In genomic region chr7:92667816-92668540, GRCh38 we compare ENCODE assay signal across 26 cellular contexts.
DNase-seq lines count a peak whose midpoint lies in the region; ATAC-seq, FAIRE-seq and TF ChIP-seq lines count a peak whose summit lies in the region.
"Had no signal": no experiment of that assay in that cellular context is flagged by ENCODE, and none has a peak within 500 bp of the region (broad histone marks: within the 10 kb centered on the region; RNA-seq: fewer than 3 reads in every experiment).

No MANE protein-coding gene starts in this region.

- H3K4me3 ChIP-seq in PC-3 (ENCODE audit: low read length) (no peak overlapping the region), K562 (no peak overlapping the region), osteoblast (ENCODE audit: insufficient read depth, low read length) (no peak overlapping the region)
- H3K4me3 ChIP-seq: breast epithelium, left ventricle myocardium inferior, transverse colon had no signal

- no peak overlapping the region for H3K9ac ChIP-seq in PC-3 (ENCODE audit: low read length)
- no peak overlapping the region for H3K9ac ChIP-seq in K562 (ENCODE audit: insufficient read depth in 1 of 2, low read depth in 2 of 2, low read length in 2 of 2)

- FAIRE-seq in K562 (lab: Jason Lieb, UNC): peak; percentile 26
- FAIRE-seq: H1 had no signal

- H3K79me2 ChIP-seq in PC-3 (ENCODE audit: low read length): no peaks in the 10 kb centered on the region
- H3K79me2 ChIP-seq in K562 (ENCODE audit: control insufficient read depth, insufficient read depth, low read length): peaks cover 3% of the 10 kb centered on the region; the same call in 1 of the 3 replicates
- H3K79me2 ChIP-seq in osteoblast (ENCODE audit: insufficient read depth, low read length): peaks cover 40% of the 10 kb centered on the region

- H3K9me1 ChIP-seq in K562 (ENCODE audit: control insufficient read depth, insufficient read depth, low read length): no peaks in the 10 kb centered on the region

- H4K20me1 ChIP-seq in PC-3 (ENCODE audit: low read length): no peaks in the 10 kb centered on the region
- 0 out of 2 replicates have a peak, but pooled peaks cover 3% of the 10 kb centered on the region for H4K20me1 ChIP-seq in K562 (replicated peaks; ENCODE audit: control insufficient read depth, insufficient read depth, low read length)
- H4K20me1 ChIP-seq in osteoblast (ENCODE audit: insufficient read depth, low read length): peaks cover 7% of the 10 kb centered on the region

- no peak for TF ChIP-seq RAD21 in K562 (CRISPR knock-in tag; conservative IDR thresholded peaks at IDR 0.05 in 1 of 2, IDR thresholded peaks at IDR 0.05 in 1 of 2)

- peaks cover 7% of the 10 kb centered on the region; the same call in 1 of the 2 replicates for H3K36me3 ChIP-seq in PC-3 (ENCODE audit: low read depth, low read length)
- H3K36me3 ChIP-seq in K562 (ENCODE audit: control insufficient read depth, insufficient read depth, low read length): peaks cover 41% of the 10 kb centered on the region
- no peaks in the 10 kb centered on the region for H3K36me3 ChIP-seq in osteoblast (ENCODE audit: insufficient read depth, low read length)
- H3K36me3 ChIP-seq: breast epithelium, transverse colon had no signal

- TF ChIP-seq CTCF in PC-3 (conservative IDR thresholded peaks at IDR 0.05; ENCODE audit: low read depth, low read length) (no peak), K562 (IDR thresholded peaks at IDR 0.05 in 2 of 3, conservative IDR thresholded peaks at IDR 0.05 in 1 of 3; ENCODE audit: insufficient read depth in 2 of 3, low read depth in 1 of 3, low read length in 3 of 3) (no peak), osteoblast (IDR thresholded peaks at IDR 0.05; ENCODE audit: extremely low read depth, low read depth, low read length) (no peak)

- in situ Hi-C loops in K562 (cut with MboI): no loop called here
- in situ Hi-C loops in G401 (cut with HindIII; ENCODE audit: low sequenced_read_pairs): no loop called here
- in situ Hi-C loops in ACHN (cut with HindIII; ENCODE audit: low pct_ligation_motif_present, low pct_unique_long_range_greater_than_20kb, low sequenced_read_pairs): no loop called here

- 0 out of 2 replicates have a peak overlapping the region, but pooled peaks have one; percentile 0 for H3K27ac ChIP-seq in PC-3 (ENCODE audit: low read length)
- H3K27ac ChIP-seq in K562 (ENCODE audit: extremely low read depth, low read depth, low read length): no peak overlapping the region
- peak overlapping the region; percentile 65 for H3K27ac ChIP-seq in osteoblast (ENCODE audit: low read depth, low read length)
- H3K27ac ChIP-seq: breast epithelium, left ventricle myocardium inferior, transverse colon had no signal

- H3K27me3 Mint-ChIP-seq in activated T-cell treated with anti-CD3 and anti-CD28 coated beads, Interleukin-2, amount 50 U/mL, for 24 hours: no peaks in the 10 kb centered on the region
- H3K27me3 Mint-ChIP-seq: activated naive CD4-positive, alpha-beta T cell treated with anti-CD3 and anti-CD28 coated beads, Interleukin-2, amount 50 U/mL, for 24 hours; dendritic cell treated with granulocyte-macrophage colony-stimulating factor and Interleukin-4, amounts not matched to agents 40 ng/mL and 50 ng/mL, for 4 days; IgD-negative memory B cell; stimulated activated memory B cell treated with anti-CD40 and anti-IgM and Interleukin-4, amounts not matched to agents 10 μg/mL and 1 μg/mL and 100 μg/mL, for 72 hours had no signal

- POLR2A ChIA-PET in PC-3 (lab: Charles Lee; ENCODE audit: unreplicated experiment): no interaction called here
- POLR2A ChIA-PET in K562 (lab: Yijun Ruan, JAX): no interaction called here

- H3F3A ChIP-seq in PC-3 (ENCODE audit: low read length, unreplicated experiment): no peaks in the 10 kb centered on the region

- H3K4me3 Mint-ChIP-seq in activated T-cell treated with anti-CD3 and anti-CD28 coated beads, Interleukin-2, amount 50 U/mL, for 24 hours: no peak overlapping the region
- H3K4me3 Mint-ChIP-seq: activated naive CD4-positive, alpha-beta T cell treated with anti-CD3 and anti-CD28 coated beads, Interleukin-2, amount 50 U/mL, for 24 hours; CD8-positive, alpha-beta T cell; dendritic cell treated with granulocyte-macrophage colony-stimulating factor and Interleukin-4, amounts not matched to agents 40 ng/mL and 50 ng/mL, for 4 days; IgD-negative memory B cell; stimulated activated memory B cell treated with anti-CD40 and anti-IgM and Interleukin-4, amounts not matched to agents 10 μg/mL and 1 μg/mL and 100 μg/mL, for 72 hours had no signal

- peaks cover 66% of the 10 kb centered on the region for H3K4me1 Mint-ChIP-seq in activated T-cell treated with anti-CD3 and anti-CD28 coated beads, Interleukin-2, amount 50 U/mL, for 24 hours (ENCODE audit: low read depth)
- H3K4me1 Mint-ChIP-seq: stimulated activated memory B cell treated with anti-CD40 and anti-IgM and Interleukin-4, amounts not matched to agents 10 μg/mL and 1 μg/mL and 100 μg/mL, for 72 hours had no signal

- 91% methylated on average over 6 of the region's 6 CpGs for WGBS in K562 (ENCODE audit: insufficient coverage, low coverage, missing lambda C conversion rate)

- no peak for TF ChIP-seq POLR2A in K562 (conservative IDR thresholded peaks at IDR 0.05)

- peaks cover 85% of the 10 kb centered on the region for H3K36me3 Mint-ChIP-seq in activated T-cell treated with anti-CD3 and anti-CD28 coated beads, Interleukin-2, amount 50 U/mL, for 24 hours (ENCODE audit: low read depth)

- H3K9me3 Mint-ChIP-seq in activated T-cell treated with anti-CD3 and anti-CD28 coated beads, Interleukin-2, amount 50 U/mL, for 24 hours: peaks cover 4% of the 10 kb centered on the region
- H3K9me3 Mint-ChIP-seq: activated naive CD4-positive, alpha-beta T cell treated with anti-CD3 and anti-CD28 coated beads, Interleukin-2, amount 50 U/mL, for 24 hours; CD8-positive, alpha-beta T cell; dendritic cell treated with granulocyte-macrophage colony-stimulating factor and Interleukin-4, amounts not matched to agents 40 ng/mL and 50 ng/mL, for 4 days; IgD-negative memory B cell; stimulated activated memory B cell treated with anti-CD40 and anti-IgM and Interleukin-4, amounts not matched to agents 10 μg/mL and 1 μg/mL and 100 μg/mL, for 72 hours had no signal

- H3K4me1 ChIP-seq in PC-3 (ENCODE audit: insufficient read depth, low read length): peaks cover 14% of the 10 kb centered on the region
- no peaks in the 10 kb centered on the region for H3K4me1 ChIP-seq in K562 (replicated peaks in 1 of 2; ENCODE audit: control insufficient read depth in 2 of 2, insufficient read depth in 2 of 2, low read length in 2 of 2)
- peaks cover 41% of the 10 kb centered on the region for H3K4me1 ChIP-seq in osteoblast (ENCODE audit: insufficient read depth, low read length)
- H3K4me1 ChIP-seq: breast epithelium, transverse colon had no signal

- H3K4me2 ChIP-seq in PC-3 (ENCODE audit: low read length) (no peak overlapping the region), K562 (ENCODE audit: insufficient read depth, low read length) (no peak overlapping the region), osteoblast (ENCODE audit: insufficient read depth, low read length) (no peak overlapping the region)

- DNase-seq in activated T-cell treated with anti-CD3 and anti-CD28 coated beads, Interleukin-2, amount 50 U/mL, for 24 hours: no peak
- no peak for DNase-seq in activated T-cell treated with anti-CD3 and anti-CD28 coated beads for 4 hours
- peak; percentile 25 for DNase-seq in PC-3
- no peak for DNase-seq in K562 (ENCODE audit: extremely low read depth in 1 of 4, low spot score in 3 of 4)
- DNase-seq in osteoblast (ENCODE audit: insufficient read length, low spot score, missing footprints): no peak
- DNase-seq in HuH-7.5 (ENCODE audit: low spot score): no peak
- DNase-seq in G401 (ENCODE audit: low spot score): no peak
- DNase-seq in ACHN: no peak
- DNase-seq: activated CD4-positive, CD25-positive, alpha-beta regulatory T cell treated with anti-CD3 and anti-CD28 coated beads, Interleukin-2, amount 50 U/mL, for 72 hours; activated CD8-positive, alpha-beta memory T cell treated with anti-CD3 and anti-CD28 coated beads, Interleukin-2, amount 50 U/mL, for 48 hours; CD8-positive, alpha-beta T cell; glutamatergic neuron; left ventricle myocardium inferior; MV-4-11; NCI-H1930; NCI-H446 treated with DMSO at 0.1 percent for 48 hours; retina; SHP77 treated with DMSO at 0.1 percent for 48 hours; T-helper 9 cell; transverse colon had no signal

- H3K9me3 ChIP-seq in PC-3 (ENCODE audit: low read length): no peaks in the 10 kb centered on the region
- H3K9me3 ChIP-seq in K562 (replicated peaks; ENCODE audit: control insufficient read depth, insufficient read depth, low read depth, low read length): no peaks in the 10 kb centered on the region
- H3K9me3 ChIP-seq in osteoblast (ENCODE audit: low read depth, low read length): no peaks in the 10 kb centered on the region
- H3K9me3 ChIP-seq: breast epithelium, left ventricle myocardium inferior, transverse colon had no signal

- intact Hi-C loops in PC-3 (cut with micrococcal nuclease) (no loop called here), K562 (cut with micrococcal nuclease) (no loop called here)

- H3K27me3 ChIP-seq in PC-3 (ENCODE audit: low read length): no peaks in the 10 kb centered on the region
- no peaks in the 10 kb centered on the region for H3K27me3 ChIP-seq in K562 (ENCODE audit: control insufficient read depth in 2 of 2, insufficient read depth in 2 of 2, low read length in 2 of 2)
- H3K27me3 ChIP-seq in osteoblast (ENCODE audit: insufficient read depth, low read length): no peaks in the 10 kb centered on the region
- H3K27me3 ChIP-seq: breast epithelium, transverse colon had no signal

- no peak overlapping the region for H2AFZ ChIP-seq in PC-3 (ENCODE audit: low read length)
- no peak overlapping the region for H2AFZ ChIP-seq in K562 (ENCODE audit: low read depth, low read length)
- H2AFZ ChIP-seq in osteoblast (ENCODE audit: low read length): no peak overlapping the region

- peak; percentile 21; the same call in 1 of the 2 replicates for ATAC-seq in PC-3
- no peak for ATAC-seq in K562
- ATAC-seq: CD8-positive, alpha-beta T cell; stimulated activated memory B cell treated with anti-CD40 and anti-IgM and Interleukin-4, amounts not matched to agents 10 μg/mL and 1 μg/mL and 100 μg/mL, for 72 hours had no signal

- CTCF ChIA-PET in PC-3 (lab: Charles Lee) (interaction anchor here (0.6 kb wide), 1 partner anchor 108 kb away, joined by 3 read pairs; no protein-coding TSS in a partner anchor), K562 (lab: Yijun Ruan, JAX; ENCODE audit: low intra/inter-chr PET ratio) (no interaction called here)

- BruUV-seq in PC-3 (replicated peaks; lab: Mats Ljungman, UMichigan) (no TSS peak), K562 (replicated peaks; lab: Mats Ljungman, UMichigan) (no TSS peak)

- H3K9me2 ChIP-seq in PC-3 (replicated peaks; ENCODE audit: low read length): no peaks in the 10 kb centered on the region

- H3K27ac Mint-ChIP-seq in activated T-cell treated with anti-CD3 and anti-CD28 coated beads, Interleukin-2, amount 50 U/mL, for 24 hours: peak overlapping the region; percentile 42
- H3K27ac Mint-ChIP-seq: activated naive CD4-positive, alpha-beta T cell treated with anti-CD3 and anti-CD28 coated beads, Interleukin-2, amount 50 U/mL, for 24 hours; CD8-positive, alpha-beta T cell; dendritic cell treated with granulocyte-macrophage colony-stimulating factor and Interleukin-4, amounts not matched to agents 40 ng/mL and 50 ng/mL, for 4 days; IgD-negative memory B cell; stimulated activated memory B cell treated with anti-CD40 and anti-IgM and Interleukin-4, amounts not matched to agents 10 μg/mL and 1 μg/mL and 100 μg/mL, for 72 hours had no signal

- TF ChIP-seq EP300 in K562 (IDR thresholded peaks at IDR 0.05; ENCODE audit: low read length): no peak
